26 cellular contexts compared by ENCODE assay signal in genomic region chr13:27188239-27188638, GRCh38. TPM values are rescaled to one million over a fixed set of nuclear protein-coding genes. Genes with fewer than 3 reads are reported as not detected.
DNase-seq lines count a peak whose midpoint lies in the region; ATAC-seq, FAIRE-seq and TF ChIP-seq lines count a peak whose summit lies in the region.
"Had no signal": no experiment of that assay in that cellular context is flagged by ENCODE, and none has a peak within 500 bp of the region (broad histone marks: within the 10 kb centered on the region; RNA-seq: fewer than 3 reads in every experiment).

No MANE protein-coding gene starts in this region.

- H3K27ac Mint-ChIP-seq in Calu3 (ENCODE audit: unreplicated experiment): peak overlapping the region; percentile 80
- H3K27ac Mint-ChIP-seq: CD4-positive, alpha-beta T cell; H9; HFFc6 had no signal

- no peaks in the 10 kb centered on the region for H3K9me2 ChIP-seq in SU-DHL-6 (replicated peaks; ENCODE audit: insufficient read depth, low read length)

- H3K27me3 ChIP-seq in SU-DHL-6 (ENCODE audit: low read length) (no peaks in the 10 kb centered on the region), small intestine (ENCODE audit: control insufficient read depth in 2 of 2, insufficient read depth in 2 of 2, low read length in 2 of 2) (no peaks in the 10 kb centered on the region)
- H3K27me3 ChIP-seq: BLaER1 treated with 17β-estradiol and CSF1 and Interleukin-3, amounts not matched to agents 10 nM and 100 nM had no signal

- H4K20me1 ChIP-seq in SU-DHL-6 (ENCODE audit: low read depth, low read length): no peaks in the 10 kb centered on the region
- H4K20me1 ChIP-seq: BLaER1 treated with 17β-estradiol and CSF1 and Interleukin-3, amounts not matched to agents 10 nM and 100 nM had no signal

- no peaks in the 10 kb centered on the region for H3K27me3 Mint-ChIP-seq in Calu3 (ENCODE audit: unreplicated experiment)
- H3K27me3 Mint-ChIP-seq: CD4-positive, alpha-beta T cell had no signal

- no peak for FAIRE-seq in small intestine (lab: Jason Lieb, UNC)
- FAIRE-seq: A204.1, GM18507 had no signal

- H3K27ac ChIP-seq in SU-DHL-6 (ENCODE audit: low read depth, low read length) (no peak overlapping the region), small intestine (ENCODE audit: low read depth in 1 of 2, low read length in 1 of 2) (no peak overlapping the region)
- H3K27ac ChIP-seq: BLaER1 treated with 17β-estradiol and CSF1 and Interleukin-3, amounts not matched to agents 10 nM and 100 nM; GM23248; RWPE1 had no signal

- no peaks in the 10 kb centered on the region for H3F3A ChIP-seq in SU-DHL-6 (ENCODE audit: insufficient read depth)

- H3K4me1 Mint-ChIP-seq in Calu3 (ENCODE audit: low read depth, unreplicated experiment): peaks cover 28% of the 10 kb centered on the region

- no peak overlapping the region for H3K9ac ChIP-seq in SU-DHL-6 (ENCODE audit: low read length)
- H3K9ac ChIP-seq: BLaER1 treated with 17β-estradiol and CSF1 and Interleukin-3, amounts not matched to agents 10 nM and 100 nM; GM23248 had no signal

- intact Hi-C loops in Calu3 (cut with micrococcal nuclease; ENCODE audit: unreplicated experiment) (no loop called here), sciatic nerve (cut with DNase I) (no loop called here)

- H3K4me3 Mint-ChIP-seq in Calu3 (ENCODE audit: low read depth, unreplicated experiment): peak overlapping the region; percentile 13
- H3K4me3 Mint-ChIP-seq: CD4-positive, alpha-beta T cell; H9; HFFc6 had no signal

- H3K9me3 ChIP-seq in SU-DHL-6 (ENCODE audit: insufficient read depth, low read length): no peaks in the 10 kb centered on the region
- H3K9me3 ChIP-seq in small intestine (ENCODE audit: control insufficient read depth, low read depth): no peaks in the 10 kb centered on the region
- H3K9me3 ChIP-seq: BLaER1 treated with 17β-estradiol and CSF1 and Interleukin-3, amounts not matched to agents 10 nM and 100 nM had no signal

- H3K79me2 ChIP-seq in SU-DHL-6 (ENCODE audit: insufficient read depth, low read length): no peaks in the 10 kb centered on the region

- H3K36me3 ChIP-seq in SU-DHL-6 (ENCODE audit: low read length): no peaks in the 10 kb centered on the region
- no peaks in the 10 kb centered on the region for H3K36me3 ChIP-seq in small intestine (ENCODE audit: control insufficient read depth in 2 of 2, insufficient read depth in 2 of 2, low read length in 2 of 2)
- H3K36me3 ChIP-seq: BLaER1 treated with 17β-estradiol and CSF1 and Interleukin-3, amounts not matched to agents 10 nM and 100 nM had no signal

- H3K4me1 ChIP-seq in small intestine (ENCODE audit: control insufficient read depth in 2 of 2, insufficient read depth in 1 of 2, low read depth in 1 of 2, low read length in 1 of 2): peaks cover 0 to 2% of the 10 kb centered on the region in 2 donors

- peaks cover 6% of the 10 kb centered on the region for H3K36me3 Mint-ChIP-seq in Calu3 (ENCODE audit: insufficient read depth, unreplicated experiment)

- TF ChIP-seq CTCF in Calu3 (IDR thresholded peaks at IDR 0.05; ENCODE audit: unreplicated experiment) (no peak), SU-DHL-6 (IDR thresholded peaks at IDR 0.05; ENCODE audit: insufficient read depth, low read length, poor library complexity, severe bottlenecking) (no peak)

- H3K4me2 ChIP-seq in SU-DHL-6 (ENCODE audit: low read depth, low read length, poor library complexity, severe bottlenecking): no peak overlapping the region
- H3K4me2 ChIP-seq: BLaER1 treated with 17β-estradiol and CSF1 and Interleukin-3, amounts not matched to agents 10 nM and 100 nM had no signal

- H2AFZ ChIP-seq in SU-DHL-6 (ENCODE audit: low read depth, low read length, severe bottlenecking): peak overlapping the region; percentile 19
- H2AFZ ChIP-seq: GM23248 had no signal

- CTCF ChIA-PET in Calu3 (lab: Charles Lee): interaction anchor here (0.7 kb wide), 1 partner anchor 617 kb away, joined by 6 read pairs; no protein-coding TSS in a partner anchor

- BruUV-seq in Calu3 (replicated peaks; lab: Mats Ljungman, UMichigan): no TSS peak

- 19 to 59% (median 31%) methylated on average over 4 of the region's 4 CpGs for WGBS in small intestine, 3 donors

- no peak overlapping the region for H3K4me3 ChIP-seq in SU-DHL-6 (ENCODE audit: insufficient read depth, low read length, poor library complexity, severe bottlenecking)
- no peak overlapping the region for H3K4me3 ChIP-seq in small intestine (ENCODE audit: low read depth in 1 of 2, low read length in 2 of 2)
- H3K4me3 ChIP-seq: BLaER1 treated with 17β-estradiol and CSF1 and Interleukin-3, amounts not matched to agents 10 nM and 100 nM; GM23248 had no signal

- ATAC-seq in left lobe of liver (peak; percentile 63), sciatic nerve (no peak), HG02759 (IDR thresholded peaks at IDR 0.05; ENCODE audit: unreplicated experiment) (no peak)

- DNase-seq in Calu3: no peak
- DNase-seq in left lobe of liver (ENCODE audit: low spot score): peak; percentile 54
- peak; percentile 46 for DNase-seq in small intestine
- DNase-seq in sciatic nerve (ENCODE audit: low spot score): no peak
- no peak for DNase-seq in activated CD4-positive, alpha-beta T cell treated with anti-CD3 and anti-CD28 coated beads, Interleukin-2, amount 50 U/mL, for 1 hour
- DNase-seq: AML-193; CD4-positive, alpha-beta T cell; DMS53; GM23248; H9; HFFc6; IMR-90; KG1; MM.1S; NCI-H1048; NCI-H1417; NCI-H1694; NCI-H2029 treated with DMSO at 0.1 percent for 48 hours; NCI-H526 treated with DMSO at 0.1 percent for 48 hours; SHP77 treated with DMSO at 0.1 percent for 48 hours had no signal

- no peaks in the 10 kb centered on the region for H3K9me3 Mint-ChIP-seq in Calu3 (ENCODE audit: low read depth, unreplicated experiment)
- H3K9me3 Mint-ChIP-seq: CD4-positive, alpha-beta T cell; H9; HFFc6 had no signal

RNA-seq across cellular contexts. Expression of gene USP12, which starts 16.6 kb away (rescaled TPM):
- 20.6 and 20.8 TPM in 2 replicates for total RNA-seq in Calu3 (2022)
- total RNA-seq in left lobe of liver: 11.5 TPM
- 10 to 100 TPM; 12.3 to 22.1 (median 19.2) TPM for polyA plus RNA-seq in small intestine
- 32.7 TPM for total RNA-seq in sciatic nerve

Comparison
In these comparisons a context has a peak if more than half of its experiments do, and no peak if none do; other contexts are left out.
1. DNase-seq: peak in left lobe of liver (single experiment) and small intestine (single experiment); none in Calu3 (single experiment), sciatic nerve (single experiment) and activated CD4-positive, alpha-beta T cell treated with anti-CD3 and anti-CD28 coated beads, Interleukin-2, amount 50 U/mL, for 1 hour (single experiment).